12 cellular contexts compared by ENCODE assay signal in the genomic region with DNA sequence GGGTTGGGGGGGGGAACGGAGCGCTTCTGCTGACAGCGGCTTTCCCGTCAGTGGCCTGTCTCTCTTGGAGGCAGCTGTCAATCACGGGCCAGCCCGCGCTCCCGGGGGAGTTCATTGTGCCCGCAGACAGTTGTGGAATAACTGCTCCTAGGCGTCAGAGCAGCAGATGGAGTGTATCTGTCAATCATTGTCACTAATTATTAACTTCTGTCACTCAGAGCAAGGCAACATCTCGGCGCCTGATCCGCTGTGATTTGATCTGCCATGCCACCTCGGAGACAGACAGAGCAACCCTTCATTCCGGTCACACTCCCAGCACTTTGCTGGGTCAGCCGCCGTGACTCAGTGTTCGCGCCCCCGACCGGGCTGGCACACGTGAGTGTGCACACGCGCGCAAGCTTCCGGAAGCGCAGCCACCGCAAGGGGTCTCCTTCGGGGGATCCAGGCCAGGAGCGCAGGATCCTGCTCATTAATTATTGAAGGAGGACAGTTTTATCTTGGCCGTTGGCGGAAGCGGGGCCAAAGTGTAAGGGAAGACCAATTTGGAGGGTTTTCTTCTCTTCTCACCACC.
A peak's percentile ranks its signal among the peaks of the same experiment; 100 is the strongest.
DNase-seq lines count a peak whose midpoint lies in the region; ATAC-seq and TF ChIP-seq lines count a peak whose summit lies in the region.
"Had no signal": no experiment of that assay in that cellular context is flagged by ENCODE, and none has a peak within 500 bp of the region (broad histone marks: within the 10 kb centered on the region; RNA-seq: fewer than 3 reads in every experiment).

No MANE protein-coding gene starts in this region.

- 6% methylated on average over 13 of the region's 33 CpGs for WGBS in SK-N-SH (ENCODE audit: low lambda C conversion rate)

- H3K4me1 ChIP-seq in SK-N-SH (ENCODE audit: control insufficient read depth in 1 of 2, insufficient read depth in 2 of 2, low read depth in 1 of 2, low read length in 1 of 2): peaks cover 5 to 7% of the 10 kb centered on the region in 2 experiments; a peak in 2 of 4 replicates
- H3K4me1 ChIP-seq: prostate gland had no signal

- no peaks in the 10 kb centered on the region for H3K9me3 ChIP-seq in SK-N-SH
- H3K9me3 ChIP-seq: heart right ventricle, prostate gland had no signal

- no peaks in the 10 kb centered on the region for H4K20me1 ChIP-seq in SK-N-SH (ENCODE audit: insufficient read depth)

- no peak overlapping the region for H3K27ac Mint-ChIP-seq in stimulated activated memory B cell treated with anti-CD40 and anti-IgM and Interleukin-4, amounts not matched to agents 10 μg/mL and 1 μg/mL and 100 μg/mL, for 72 hours

- peak overlapping the region; percentile 24 for H3K4me3 Mint-ChIP-seq in stimulated activated memory B cell treated with anti-CD40 and anti-IgM and Interleukin-4, amounts not matched to agents 10 μg/mL and 1 μg/mL and 100 μg/mL, for 72 hours

- peak overlapping the region; percentile 48 for H3K4me2 ChIP-seq in SK-N-SH
- H3K4me2 ChIP-seq: KMS-11 had no signal

- TF ChIP-seq CTCF in SK-N-SH (IDR thresholded peaks at IDR 0.05): no peak
- no peak for TF ChIP-seq CTCF in NB4 (IDR thresholded peaks at IDR 0.05; ENCODE audit: low read depth, low read length)
- no peak for TF ChIP-seq CTCF in coronary artery (IDR thresholded peaks at IDR 0.05)

- H3K36me3 ChIP-seq in SK-N-SH (replicated peaks in 1 of 2; ENCODE audit: control insufficient read depth in 1 of 2, insufficient read depth in 2 of 2, low read length in 1 of 2): no peaks in the 10 kb centered on the region
- H3K36me3 ChIP-seq: heart right ventricle, prostate gland had no signal

- CTCF ChIA-PET in SK-N-SH (lab: Yijun Ruan, JAX): interaction anchor here (0.9 kb wide), 2 partner anchors 11 to 51 kb away, joined by 3 to 4 read pairs; no protein-coding TSS in a partner anchor

- H3K27ac ChIP-seq in SK-N-SH (ENCODE audit: low read depth in 2 of 2, low read length in 1 of 2) (no peak overlapping the region), coronary artery (no peak overlapping the region)
- H3K27ac ChIP-seq: heart right ventricle, KMS-11, prostate gland had no signal

- no peaks in the 10 kb centered on the region for H3F3A ChIP-seq in SK-N-SH (replicated peaks; ENCODE audit: insufficient read depth)

- ATAC-seq in SK-N-SH treated with all-trans-retinoic acid at 6 μM for 48 hours (no peak), HG02981 (IDR thresholded peaks at IDR 0.05; ENCODE audit: unreplicated experiment) (no peak), GM21825 (IDR thresholded peaks at IDR 0.05; ENCODE audit: unreplicated experiment) (no peak)
- ATAC-seq in stimulated activated memory B cell treated with anti-CD40 and anti-IgM and Interleukin-4, amounts not matched to agents 10 μg/mL and 1 μg/mL and 100 μg/mL, for 72 hours: peak; percentile 48
- ATAC-seq: heart right ventricle had no signal

- H3K4me1 Mint-ChIP-seq in stimulated activated memory B cell treated with anti-CD40 and anti-IgM and Interleukin-4, amounts not matched to agents 10 μg/mL and 1 μg/mL and 100 μg/mL, for 72 hours: no peaks in the 10 kb centered on the region

- H3K27me3 Mint-ChIP-seq in stimulated activated memory B cell treated with anti-CD40 and anti-IgM and Interleukin-4, amounts not matched to agents 10 μg/mL and 1 μg/mL and 100 μg/mL, for 72 hours: peaks cover 70% of the 10 kb centered on the region

- H3K27me3 ChIP-seq in SK-N-SH (ENCODE audit: insufficient read depth): peaks cover 66% of the 10 kb centered on the region

- no peak for TF ChIP-seq RAD21 in SK-N-SH (IDR thresholded peaks at IDR 0.05; ENCODE audit: low read length)

- H3K9me2 ChIP-seq in SK-N-SH: no peaks in the 10 kb centered on the region

- no peak overlapping the region for H2AFZ ChIP-seq in SK-N-SH (ENCODE audit: low read depth)

- H3K4me3 ChIP-seq in SK-N-SH (ENCODE audit: low read depth in 2 of 2, low read length in 1 of 2): 0 out of 4 replicates have a peak overlapping the region, but pooled peaks of 1 of the 2 experiments have one; percentile 34
- H3K4me3 ChIP-seq in NB4 (ENCODE audit: low read depth, low read length): no peak overlapping the region
- peak overlapping the region; percentile 36 for H3K4me3 ChIP-seq in coronary artery
- H3K4me3 ChIP-seq: lung, prostate gland had no signal

- POLR2A ChIA-PET in SK-N-SH (lab: Yijun Ruan, JAX): no interaction called here

- no peak overlapping the region for H3K9ac ChIP-seq in SK-N-SH
- H3K9ac ChIP-seq: KMS-11 had no signal

- no peaks in the 10 kb centered on the region for H3K79me2 ChIP-seq in SK-N-SH (ENCODE audit: insufficient read depth)

- TF ChIP-seq EP300 in SK-N-SH (IDR thresholded peaks at IDR 0.05; ENCODE audit: borderline replicate concordance in 1 of 2, low read depth in 1 of 2, low read length in 1 of 2): no peak

- no peaks in the 10 kb centered on the region for H3K36me3 Mint-ChIP-seq in stimulated activated memory B cell treated with anti-CD40 and anti-IgM and Interleukin-4, amounts not matched to agents 10 μg/mL and 1 μg/mL and 100 μg/mL, for 72 hours

- DNase-seq in SK-N-SH (peak; percentile 37), NB4 (ENCODE audit: low read depth) (peak; percentile 31), coronary artery (ENCODE audit: low spot score) (peak; percentile 41), occipital lobe (lab: John Stamatoyannopoulos, UW) (no peak)
- DNase-seq: heart right ventricle had no signal

- TF ChIP-seq POLR2A in NB4 (IDR thresholded peaks at IDR 0.05; ENCODE audit: extremely low read depth, insufficient read length): no peak

- H3K9me3 Mint-ChIP-seq in stimulated activated memory B cell treated with anti-CD40 and anti-IgM and Interleukin-4, amounts not matched to agents 10 μg/mL and 1 μg/mL and 100 μg/mL, for 72 hours: no peaks in the 10 kb centered on the region

TF ChIP-seq in SK-N-SH, 30 proteins besides CTCF, POLR2A, EP300 and RAD21 (continues in another document):
- TF ChIP-seq MAX (IDR thresholded peaks at IDR 0.05; ENCODE audit: low read depth) (no peak), NFIC (IDR thresholded peaks at IDR 0.05; ENCODE audit: borderline replicate concordance) (no peak), GATA2 (CRISPR knock-in tag; IDR thresholded peaks at IDR 0.05) (no peak)
- TF ChIP-seq, protein P1, sequence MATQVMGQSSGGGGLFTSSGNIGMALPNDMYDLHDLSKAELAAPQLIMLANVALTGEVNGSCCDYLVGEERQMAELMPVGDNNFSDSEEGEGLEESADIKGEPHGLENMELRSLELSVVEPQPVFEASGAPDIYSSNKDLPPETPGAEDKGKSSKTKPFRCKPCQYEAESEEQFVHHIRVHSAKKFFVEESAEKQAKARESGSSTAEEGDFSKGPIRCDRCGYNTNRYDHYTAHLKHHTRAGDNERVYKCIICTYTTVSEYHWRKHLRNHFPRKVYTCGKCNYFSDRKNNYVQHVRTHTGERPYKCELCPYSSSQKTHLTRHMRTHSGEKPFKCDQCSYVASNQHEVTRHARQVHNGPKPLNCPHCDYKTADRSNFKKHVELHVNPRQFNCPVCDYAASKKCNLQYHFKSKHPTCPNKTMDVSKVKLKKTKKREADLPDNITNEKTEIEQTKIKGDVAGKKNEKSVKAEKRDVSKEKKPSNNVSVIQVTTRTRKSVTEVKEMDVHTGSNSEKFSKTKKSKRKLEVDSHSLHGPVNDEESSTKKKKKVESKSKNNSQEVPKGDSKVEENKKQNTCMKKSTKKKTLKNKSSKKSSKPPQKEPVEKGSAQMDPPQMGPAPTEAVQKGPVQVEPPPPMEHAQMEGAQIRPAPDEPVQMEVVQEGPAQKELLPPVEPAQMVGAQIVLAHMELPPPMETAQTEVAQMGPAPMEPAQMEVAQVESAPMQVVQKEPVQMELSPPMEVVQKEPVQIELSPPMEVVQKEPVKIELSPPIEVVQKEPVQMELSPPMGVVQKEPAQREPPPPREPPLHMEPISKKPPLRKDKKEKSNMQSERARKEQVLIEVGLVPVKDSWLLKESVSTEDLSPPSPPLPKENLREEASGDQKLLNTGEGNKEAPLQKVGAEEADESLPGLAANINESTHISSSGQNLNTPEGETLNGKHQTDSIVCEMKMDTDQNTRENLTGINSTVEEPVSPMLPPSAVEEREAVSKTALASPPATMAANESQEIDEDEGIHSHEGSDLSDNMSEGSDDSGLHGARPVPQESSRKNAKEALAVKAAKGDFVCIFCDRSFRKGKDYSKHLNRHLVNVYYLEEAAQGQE (IDR thresholded peaks at IDR 0.05; ENCODE audit: low read depth, low read length): no peak

TF ChIP-seq in SK-N-SH treated with all-trans-retinoic acid at 6 μM for 48 hours, 23 proteins besides CTCF, POLR2A, EP300 and RAD21:
- TF ChIP-seq ISL1 (CRISPR knock-in tag; IDR thresholded peaks at IDR 0.05) (no peak), ESRRG (CRISPR knock-in tag; IDR thresholded peaks at IDR 0.05) (no peak), CSDC2 (CRISPR knock-in tag; IDR thresholded peaks at IDR 0.05) (no peak), CSRNP3 (CRISPR knock-in tag; IDR thresholded peaks at IDR 0.05) (no peak), TOX (CRISPR knock-in tag; IDR thresholded peaks at IDR 0.05; ENCODE audit: borderline replicate concordance) (no peak)
